Comparison of ENCODE assay signal across 24 cellular contexts in genomic region chr6:2623348-2623747, GRCh38.
DNase-seq lines count a peak whose midpoint lies in the region; ATAC-seq, FAIRE-seq and TF ChIP-seq lines count a peak whose summit lies in the region.
"Had no signal": no experiment of that assay in that cellular context is flagged by ENCODE, and none has a peak within 500 bp of the region (broad histone marks: within the 10 kb centered on the region; RNA-seq: fewer than 3 reads in every experiment).

No MANE protein-coding gene starts in this region.

- peak overlapping the region; percentile 38 for H3K18ac ChIP-seq in neuronal stem cell (ENCODE audit: low read length)

- no peak overlapping the region for H2AK5ac ChIP-seq in neuronal stem cell (ENCODE audit: low read depth, low read length)

- no peak overlapping the region for H2BK5ac ChIP-seq in neuronal stem cell (ENCODE audit: low read length)

- H2BK12ac ChIP-seq in neuronal stem cell (ENCODE audit: low read length) = no peak overlapping the region

- H3K4me1 ChIP-seq in heart left ventricle = peaks cover 0 to 33% (median 8%) of the 10 kb centered on the region in 12 donors
- no peaks in the 10 kb centered on the region for H3K4me1 ChIP-seq in neuronal stem cell (ENCODE audit: control insufficient read depth in 2 of 2, insufficient read depth in 1 of 2, low read depth in 1 of 2, low read length in 2 of 2)
- no peaks in the 10 kb centered on the region for H3K4me1 ChIP-seq in stomach
- H3K4me1 ChIP-seq: gastrocnemius medialis had no signal

- H3K9me3 ChIP-seq in heart left ventricle = no peaks in the 10 kb centered on the region
- H3K9me3 ChIP-seq in neuronal stem cell (replicated peaks in 1 of 2; ENCODE audit: control insufficient read depth in 2 of 2, insufficient read depth in 1 of 2, low read depth in 1 of 2, low read length in 2 of 2) = no peaks in the 10 kb centered on the region
- H3K9me3 ChIP-seq in stomach = no peaks in the 10 kb centered on the region
- H3K9me3 ChIP-seq: esophagus muscularis mucosa, gastrocnemius medialis, thyroid gland had no signal

- H3K27ac ChIP-seq in heart left ventricle (peak overlapping the region in 6 of 12 donors; percentile 50 to 91 (median 74)), neuronal stem cell (replicated peaks; ENCODE audit: low read length) (no peak overlapping the region), stomach (no peak overlapping the region)
- H3K27ac ChIP-seq: esophagus muscularis mucosa, gastrocnemius medialis had no signal

- H2AFZ ChIP-seq in neuronal stem cell (ENCODE audit: low read length) = no peak overlapping the region

- no peak overlapping the region for H2BK120ac ChIP-seq in neuronal stem cell (ENCODE audit: low read depth, low read length)

- H3K14ac ChIP-seq in neuronal stem cell (ENCODE audit: low read length) = no peak overlapping the region

- no peak for TF ChIP-seq POLR2A in heart left ventricle (IDR thresholded peaks at IDR 0.05)
- no peak for TF ChIP-seq POLR2A in stomach (IDR thresholded peaks at IDR 0.05)

- no peak overlapping the region for H3K4me3 ChIP-seq in heart left ventricle
- H3K4me3 ChIP-seq in fibroblast of villous mesenchyme (ENCODE audit: low read depth, low read length) = no peak overlapping the region
- no peak overlapping the region for H3K4me3 ChIP-seq in neuronal stem cell (ENCODE audit: low read length in 2 of 2)
- no peak overlapping the region for H3K4me3 ChIP-seq in stomach
- H3K4me3 ChIP-seq: esophagus muscularis mucosa, gastrocnemius medialis, thyroid gland had no signal

- ATAC-seq in heart left ventricle (peak in 3 of 4 donors; percentile 35 to 54 (median 45)), Right ventricle myocardium inferior (no peak)
- ATAC-seq: gastrocnemius medialis had no signal

- DNase-seq in heart left ventricle = no peak
- DNase-seq in Right ventricle myocardium inferior (ENCODE audit: missing footprints) = no peak
- peak; percentile 36 for DNase-seq in fibroblast of villous mesenchyme (ENCODE audit: low read depth)
- DNase-seq in neuronal stem cell (ENCODE audit: low spot score) = no peak
- no peak for DNase-seq in AML-193 (lab: John Stamatoyannopoulos, UW)
- no peak for DNase-seq in stomach
- DNase-seq in GM19239 (ENCODE audit: insufficient read length, low spot score) = no peak
- DNase-seq in activated effector memory CD4-positive, alpha-beta T cell treated with Interleukin-2 at 50 U/mL for 16 hours = no peak
- DNase-seq: 8988T; activated CD4-positive, alpha-beta memory T cell treated with anti-CD3 and anti-CD28 coated beads for 36 hours; activated naive CD8-positive, alpha-beta T cell treated with anti-CD3 and anti-CD28 coated beads, Interleukin-2, amount 10 ng/mL, durations not matched to agents 7 days and 5 days; CD4-positive, alpha-beta memory T cell; effector memory CD4-positive, alpha-beta T cell; gastrocnemius medialis; IMR-90; islet precursor cell; mammary epithelial cell; NCI-H1417 treated with DMSO at 0.1 percent for 48 hours; OCI-M1; SHP77 treated with DMSO at 0.1 percent for 48 hours; stimulated activated naive CD4-positive, alpha-beta T cell treated with Interleukin-2 at 50 U/mL for 16 hours; T-helper 9 cell had no signal

- H3K4ac ChIP-seq in neuronal stem cell (ENCODE audit: low read length) = no peak overlapping the region

- H3K27me3 ChIP-seq in heart left ventricle (no peaks in the 10 kb centered on the region), neuronal stem cell (ENCODE audit: control insufficient read depth in 3 of 3, insufficient read depth in 3 of 3, low read depth in 1 of 3, low read length in 3 of 3) (peaks cover 0 to 9% (median 0%) of the 10 kb centered on the region in 3 experiments), stomach (peaks cover 0 to 6% (median 0%) of the 10 kb centered on the region in 3 donors)
- H3K27me3 ChIP-seq: esophagus muscularis mucosa, gastrocnemius medialis, thyroid gland had no signal

- H3K4me2 ChIP-seq in neuronal stem cell (ENCODE audit: insufficient read depth, low read length, poor library complexity, severe bottlenecking) = no peak overlapping the region

- no peak overlapping the region for H2BK15ac ChIP-seq in neuronal stem cell (ENCODE audit: low read length)

- TF ChIP-seq EP300 in stomach (IDR thresholded peaks at IDR 0.05) = no peak

- no peak for FAIRE-seq in GM19239 (lab: Jason Lieb, UNC)

- 53 to 72% (median 62%) methylated on average over 9 of the region's 9 CpGs for WGBS in heart left ventricle, 4 donors
- WGBS in neuronal stem cell (ENCODE audit: extremely low coverage in 2 of 2, insufficient read length in 2 of 2, insufficient replicate concordance in 1 of 2), 2 donors = no CpG with 5 or more reads among the region's 9 CpGs
- WGBS in stomach, 5 donors = 57 to 63% (median 59%) methylated on average over 8 to 9 of the region's 9 CpGs

- no peak overlapping the region for H4K91ac ChIP-seq in neuronal stem cell (ENCODE audit: low read depth, low read length, poor library complexity)

- H3K79me1 ChIP-seq in neuronal stem cell (ENCODE audit: low read depth, low read length) = no peaks in the 10 kb centered on the region

- H3K36me3 ChIP-seq in heart left ventricle (no peaks in the 10 kb centered on the region), neuronal stem cell (replicated peaks in 1 of 2; ENCODE audit: control insufficient read depth in 2 of 2, insufficient read depth in 2 of 2, low read length in 2 of 2) (no peaks in the 10 kb centered on the region), stomach (no peaks in the 10 kb centered on the region)
- H3K36me3 ChIP-seq: esophagus muscularis mucosa, gastrocnemius medialis, thyroid gland had no signal

- no peak for TF ChIP-seq CTCF in heart left ventricle (IDR thresholded peaks at IDR 0.05)
- TF ChIP-seq CTCF in fibroblast of villous mesenchyme (IDR thresholded peaks at IDR 0.05; ENCODE audit: insufficient read depth, low read depth, low read length) = no peak
- TF ChIP-seq CTCF in stomach (IDR thresholded peaks at IDR 0.05) = no peak

- intact Hi-C loops in heart left ventricle (cut with DNase I) (no loop called here), Right ventricle myocardium inferior (cut with DNase I) (no loop called here), stomach (cut with DNase I; ENCODE audit: low total_unique reads) (no loop called here)

- H3K9ac ChIP-seq in neuronal stem cell (ENCODE audit: low read depth, low read length, poor library complexity) = no peak overlapping the region

- no peak overlapping the region for H4K8ac ChIP-seq in neuronal stem cell (ENCODE audit: low read depth, low read length)

- H3K23ac ChIP-seq in neuronal stem cell (ENCODE audit: low read depth, low read length, poor library complexity) = no peak overlapping the region
